ENCODE assay signal across 18 cellular contexts in the genomic region with DNA sequence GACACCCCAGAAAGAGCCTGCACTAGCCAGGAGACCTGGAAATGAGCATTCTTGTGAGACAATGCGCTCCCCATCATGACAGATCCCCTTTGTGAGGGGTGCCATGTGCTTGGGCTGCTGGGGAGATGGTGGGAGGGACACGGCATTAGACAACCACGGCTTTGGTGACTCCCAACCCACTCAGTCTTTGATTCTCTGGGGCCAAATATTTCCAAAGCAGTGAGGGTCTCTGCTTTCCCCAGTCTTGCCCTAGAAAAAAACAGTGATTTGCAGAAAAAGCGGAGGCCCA. TPM values are rescaled to one million over a fixed set of nuclear protein-coding genes. Genes with fewer than 3 reads are reported as not detected.
DNase-seq lines count a peak whose midpoint lies in the region; ATAC-seq and TF ChIP-seq lines count a peak whose summit lies in the region.
"Had no signal": no experiment of that assay in that cellular context is flagged by ENCODE, and none has a peak within 500 bp of the region (broad histone marks: within the 10 kb centered on the region; RNA-seq: fewer than 3 reads in every experiment).

No MANE protein-coding gene starts in this region.

- no peak overlapping the region for H3K4me2 ChIP-seq in osteoblast (ENCODE audit: insufficient read depth, low read length)
- H3K4me2 ChIP-seq: KMS-11 had no signal

- TF ChIP-seq CTCF in GM06990 (IDR thresholded peaks at IDR 0.05; ENCODE audit: insufficient read depth, low read length, poor library complexity, severe bottlenecking), result no peak
- TF ChIP-seq CTCF in osteoblast (IDR thresholded peaks at IDR 0.05; ENCODE audit: extremely low read depth, low read depth, low read length), result no peak
- TF ChIP-seq CTCF in body of pancreas (IDR thresholded peaks at IDR 0.05), result no peak

- no peaks in the 10 kb centered on the region for H4K20me1 ChIP-seq in osteoblast (ENCODE audit: insufficient read depth, low read length)

- H3K4me3 ChIP-seq in GM06990 (replicated peaks; ENCODE audit: low read depth, low read length), result peak overlapping the region; percentile 16; the same call in 1 of the 2 replicates
- peak overlapping the region; percentile 40 for H3K4me3 ChIP-seq in SJCRH30
- H3K4me3 ChIP-seq in iPS-18c (ENCODE audit: insufficient read depth, low read depth, low read length), result peak overlapping the region; percentile 28; the same call in 1 of the 2 replicates
- no peak overlapping the region for H3K4me3 ChIP-seq in osteoblast (ENCODE audit: insufficient read depth, low read length)
- no peak overlapping the region for H3K4me3 ChIP-seq in body of pancreas
- H3K4me3 ChIP-seq: smooth muscle cell, uterus had no signal

- ATAC-seq in body of pancreas, result no peak
- ATAC-seq: activated T-helper 17 cell treated with anti-CD3 and anti-CD28 coated beads, Interleukin-2, amount 50 U/mL, for 72 hours; foreskin keratinocyte had no signal

- peaks cover 32% of the 10 kb centered on the region for H3K4me1 ChIP-seq in SJCRH30
- no peaks in the 10 kb centered on the region for H3K4me1 ChIP-seq in osteoblast (ENCODE audit: insufficient read depth, low read length)
- peaks cover 12% of the 10 kb centered on the region for H3K4me1 ChIP-seq in body of pancreas
- H3K4me1 ChIP-seq: uterus had no signal

- H3K79me2 ChIP-seq in osteoblast (ENCODE audit: insufficient read depth, low read length), result no peaks in the 10 kb centered on the region

- no peak for TF ChIP-seq POLR2A in body of pancreas (IDR thresholded peaks at IDR 0.05)

- DNase-seq in GM06990 (ENCODE audit: extremely low read depth, insufficient read length) (no peak), SJCRH30 (no peak), osteoblast (ENCODE audit: insufficient read length, low spot score, missing footprints) (peak; percentile 52), body of pancreas (no peak), HEK293T (ENCODE audit: extremely low spot score) (no peak), NCI-H187 treated with DMSO at 0.1 percent for 48 hours (lab: John Stamatoyannopoulos, UW) (no peak)
- no peak for DNase-seq in activated CD4-positive, alpha-beta T cell treated with anti-CD3 and anti-CD28 coated beads for 4 hours
- DNase-seq: activated CD4-positive, alpha-beta memory T cell treated with anti-CD3 and anti-CD28 coated beads, Interleukin-2, amount 10 ng/mL, durations not matched to agents 7 days and 5 days; foreskin keratinocyte; mammary epithelial cell; NCI-H1105; SHP77 treated with DMSO at 0.1 percent for 48 hours; T-helper 9 cell; uterus had no signal

- CTCF ChIA-PET in HEK293T (lab: Yijun Ruan, JAX), result interaction anchor here (1.1 to 3.7 kb wide), 2 partner anchors 10 to 11 kb away, joined by 3 to 20 read pairs; partner anchors contain the start of gene SLC45A3

- no peaks in the 10 kb centered on the region for H3K36me3 ChIP-seq in GM06990 (ENCODE audit: control insufficient read depth, insufficient read depth, low read length)
- H3K36me3 ChIP-seq in SJCRH30, result no peaks in the 10 kb centered on the region
- no peaks in the 10 kb centered on the region for H3K36me3 ChIP-seq in osteoblast (ENCODE audit: insufficient read depth, low read length)
- H3K36me3 ChIP-seq in body of pancreas (replicated peaks in 1 of 2; ENCODE audit: insufficient read depth in 1 of 2, low read depth in 2 of 2), result no peaks in the 10 kb centered on the region
- H3K36me3 ChIP-seq: uterus had no signal

- WGBS in body of pancreas, 2 donors, result 83 to 86% methylated on average over 4 of the region's 4 CpGs

- POLR2A ChIA-PET in HEK293T (lab: Yijun Ruan, JAX), result no interaction called here

- no peak overlapping the region for H2AFZ ChIP-seq in osteoblast (ENCODE audit: low read length)

- H3K27me3 ChIP-seq in GM06990 (replicated peaks; ENCODE audit: control insufficient read depth, insufficient read depth, low read length), result no peaks in the 10 kb centered on the region
- no peaks in the 10 kb centered on the region for H3K27me3 ChIP-seq in SJCRH30
- peaks cover 3% of the 10 kb centered on the region for H3K27me3 ChIP-seq in osteoblast (ENCODE audit: insufficient read depth, low read length)
- H3K27me3 ChIP-seq in body of pancreas, result no peaks in the 10 kb centered on the region
- H3K27me3 ChIP-seq: foreskin keratinocyte, uterus had no signal

- H3K27ac ChIP-seq in SJCRH30 (peak overlapping the region; percentile 75), osteoblast (ENCODE audit: low read depth, low read length) (no peak overlapping the region), body of pancreas (no peak overlapping the region)
- H3K27ac ChIP-seq: foreskin keratinocyte, KMS-11, uterus had no signal

- intact Hi-C loops in body of pancreas (cut with DNase I), result no loop called here

- H3K9me3 ChIP-seq in SJCRH30 (replicated peaks), result no peaks in the 10 kb centered on the region
- H3K9me3 ChIP-seq in iPS-18c (ENCODE audit: control insufficient read depth, insufficient read depth, low read length), result no peaks in the 10 kb centered on the region
- no peaks in the 10 kb centered on the region for H3K9me3 ChIP-seq in osteoblast (ENCODE audit: low read depth, low read length)
- H3K9me3 ChIP-seq in body of pancreas, result no peaks in the 10 kb centered on the region
- H3K9me3 ChIP-seq: uterus had no signal

TF ChIP-seq in HEK293T, 16 proteins besides CTCF, POLR2A, EP300 and RAD21:
- TF ChIP-seq LEF1 (IDR thresholded peaks at IDR 0.05; ENCODE audit: borderline replicate concordance) (no peak), SUZ12 (IDR thresholded peaks at IDR 0.05) (no peak), CTBP1 (IDR thresholded peaks at IDR 0.05; ENCODE audit: borderline replicate concordance) (no peak), ARNT (IDR thresholded peaks at IDR 0.05) (no peak), TARDBP (IDR thresholded peaks at IDR 0.05) (no peak), NFRKB (IDR thresholded peaks at IDR 0.05) (no peak), BHLHE40 (IDR thresholded peaks at IDR 0.05; ENCODE audit: borderline replicate concordance) (no peak), ZNF384 (IDR thresholded peaks at IDR 0.05) (no peak), L3MBTL2 (conservative IDR thresholded peaks at IDR 0.05) (no peak)
- TF ChIP-seq, protein P1, sequence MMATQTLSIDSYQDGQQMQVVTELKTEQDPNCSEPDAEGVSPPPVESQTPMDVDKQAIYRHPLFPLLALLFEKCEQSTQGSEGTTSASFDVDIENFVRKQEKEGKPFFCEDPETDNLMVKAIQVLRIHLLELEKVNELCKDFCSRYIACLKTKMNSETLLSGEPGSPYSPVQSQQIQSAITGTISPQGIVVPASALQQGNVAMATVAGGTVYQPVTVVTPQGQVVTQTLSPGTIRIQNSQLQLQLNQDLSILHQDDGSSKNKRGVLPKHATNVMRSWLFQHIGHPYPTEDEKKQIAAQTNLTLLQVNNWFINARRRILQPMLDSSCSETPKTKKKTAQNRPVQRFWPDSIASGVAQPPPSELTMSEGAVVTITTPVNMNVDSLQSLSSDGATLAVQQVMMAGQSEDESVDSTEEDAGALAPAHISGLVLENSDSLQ (IDR thresholded peaks at IDR 0.05), result no peak

RNA-seq across cellular contexts. Expression of gene SLC45A3, which starts 10.2 kb away (rescaled TPM):
- total RNA-seq in SJCRH30 (2014; rRNA removed; shearing (Covaris generic)), result 11.7 and 11.8 TPM in 2 replicates
- total RNA-seq in osteoblast, result 1.1 and 1.5 TPM in 2 replicates
- total RNA-seq in body of pancreas, result 1 to 10 TPM; 1.3 to 1.6 TPM

RNA-seq across cellular contexts. Expression of gene ELK4, which starts 38.3 kb away (rescaled TPM):
- total RNA-seq in SJCRH30 (2014; rRNA removed; shearing (Covaris generic)), result 26.3 and 32.4 TPM in 2 replicates
- 27.1 and 30.4 TPM in 2 replicates for total RNA-seq in osteoblast
- 10 to 100 TPM; 16.6 to 17.8 TPM for total RNA-seq in body of pancreas

Comparison
In these comparisons a context has a peak if more than half of its experiments do, and no peak if none do; other contexts are left out.
1. H3K4me3 ChIP-seq: peak in GM06990 (single experiment), SJCRH30 (single experiment) and iPS-18c (single experiment); none in osteoblast (single experiment) and body of pancreas (0 of 2).